Comparison of ENCODE assay signal across 20 cellular contexts in genomic region chr18:69205925-69206324, GRCh38.
"Had no signal": no experiment of that assay in that cellular context is flagged by ENCODE, and none has a peak within 500 bp of the region (broad histone marks: within the 10 kb centered on the region; RNA-seq: fewer than 3 reads in every experiment).

No MANE protein-coding gene starts in this region.

- DNase-seq: KBM-7, MV-4-11, NCI-H1048, NCI-H1105, NCI-H1417, NCI-H1436 treated with DMSO at 0.1 percent for 48 hours, NCI-H1694, NCI-H187 treated with DMSO at 0.1 percent for 48 hours, NCI-H2029 treated with DMSO at 0.1 percent for 48 hours, NCI-H2171 treated with DMSO at 0.1 percent for 48 hours, NCI-H345, NCI-H446 treated with DMSO at 0.1 percent for 48 hours, NCI-H510A treated with DMSO at 0.1 percent for 48 hours, NCI-H774, Right ventricle myocardium superior, RPMI8226, SIG-M5 had no signal

- H3K27ac ChIP-seq: HL-60, SJSA1, SK-N-MC had no signal

- H3K9me3 ChIP-seq: SJSA1 had no signal

- H3K4me3 ChIP-seq: SJSA1, SK-N-MC had no signal

- H3K36me3 ChIP-seq: SJSA1 had no signal

- H3K27me3 ChIP-seq: SJSA1 had no signal

- H3K4me1 ChIP-seq: SJSA1 had no signal
